Comparison of ENCODE assay signal across 9 cellular contexts in genomic region chr1:26694597-26695416, GRCh38. TPM values are rescaled to one million over a fixed set of nuclear protein-coding genes. Genes with fewer than 3 reads are reported as not detected.
DNase-seq lines count a peak whose midpoint lies in the region; ATAC-seq, FAIRE-seq and TF ChIP-seq lines count a peak whose summit lies in the region.
"Had no signal": no experiment of that assay in that cellular context is flagged by ENCODE, and none has a peak within 500 bp of the region (broad histone marks: within the 10 kb centered on the region; RNA-seq: fewer than 3 reads in every experiment).

No MANE protein-coding gene starts in this region.

- CTCF ChIA-PET in A549 (lab: Yijun Ruan, JAX) = interaction anchor here (0.8 to 6.9 kb wide), 3 partner anchors 10 to 94 kb away, joined by 3 to 51 read pairs (median 35); partner anchors contain the start of gene PIGV
- CTCF ChIA-PET in HepG2 (lab: Yijun Ruan, JAX; ENCODE audit: low intra/inter-chr PET ratio, low total read pairs) = no interaction called here

- no peak for TF ChIP-seq RAD21 in A549 (conservative IDR thresholded peaks at IDR 0.05 in 1 of 2, IDR thresholded peaks at IDR 0.05 in 1 of 2)
- no peak for TF ChIP-seq RAD21 in HepG2 (CRISPR knock-in tag; IDR thresholded peaks at IDR 0.05)

- H3K4me3 ChIP-seq in A549 (peak overlapping the region; percentile 91), HFF-Myc (replicated peaks; ENCODE audit: low read depth, low read length) (peak overlapping the region; percentile 73), HepG2 (replicated peaks in 1 of 3; ENCODE audit: insufficient read depth in 1 of 3, low read depth in 2 of 3, low read length in 3 of 3) (peak overlapping the region; percentile 58 to 91 (median 84)), transverse colon (peak overlapping the region; percentile 39 to 99 (median 91))

- H3K36me3 ChIP-seq in HepG2 (replicated peaks in 1 of 2; ENCODE audit: control insufficient read depth in 1 of 2, insufficient read depth in 2 of 2, low read length in 2 of 2) (no peaks in the 10 kb centered on the region), transverse colon (no peaks in the 10 kb centered on the region)

- in situ Hi-C loops in HepG2 (cut with HindIII; ENCODE audit: extremely low pct_ligation_motif_present, low pct_unique_long_range_greater_than_20kb) = loop anchor here (5.0 kb wide), 1 partner anchor 92 kb away; the partner anchor contains the start of gene PIGV
- in situ Hi-C loops in transverse colon (cut with MboI; ENCODE audit: low pct_ligation_motif_present in 1 of 4, low pct_unique_long_range_greater_than_20kb in 1 of 4, low sequenced_read_pairs in 3 of 4) = loop anchor here (10.0 to 25.0 kb wide), 2 partner anchors 90 to 92 kb away; partner anchors contain the start of gene PIGV (in 4 of the 4)

- ATAC-seq in A549 (no peak), HepG2 (no peak), HG02642 (IDR thresholded peaks at IDR 0.05; ENCODE audit: poor library complexity, unreplicated experiment) (no peak)
- no peak for ATAC-seq in activated naive CD8-positive, alpha-beta T cell treated with anti-CD3 and anti-CD28 coated beads, Interleukin-2, amount 10 ng/mL, durations not matched to agents 7 days and 5 days (ENCODE audit: low read depth)

- H3K9me3 Mint-ChIP-seq in activated naive CD8-positive, alpha-beta T cell treated with anti-CD3 and anti-CD28 coated beads, Interleukin-2, amount 10 ng/mL, durations not matched to agents 7 days and 5 days = no peaks in the 10 kb centered on the region

- intact Hi-C loops in HepG2 (cut with micrococcal nuclease; ENCODE audit: unreplicated experiment) = loop anchor here (5.0 kb wide), 2 partner anchors 92 to 93 kb away; partner anchors contain the start of gene PIGV
- intact Hi-C loops in transverse colon (cut with DNase I; ENCODE audit: low total_unique reads) = loop anchor here (5.0 kb wide), 1 partner anchor 92 kb away; the partner anchor contains the start of gene PIGV

- POLR2A ChIA-PET in A549 (lab: Yijun Ruan, JAX) = interaction anchor here (1.8 to 3.2 kb wide), 2 partner anchors 17 to 94 kb away, joined by 4 to 28 read pairs; partner anchors contain the start of gene PIGV
- POLR2A ChIA-PET in activated naive CD8-positive, alpha-beta T cell treated with anti-CD3 and anti-CD28 coated beads, Interleukin-2, amount 10 ng/mL, durations not matched to agents 7 days and 5 days (lab: Charles Lee) = interaction anchor here (4.4 to 15.0 kb wide), 2 partner anchors 17 to 92 kb away, joined by 26 to 357 read pairs; partner anchors contain the start of gene PIGV
- POLR2A ChIA-PET in HepG2 (lab: Yijun Ruan, JAX) = interaction anchor here (1.1 to 6.4 kb wide), 5 partner anchors 9 to 96 kb away, joined by 3 to 127 read pairs (median 17); partner anchors contain the start of gene PIGV

- no peak for DNase-seq in A549 (ENCODE audit: low read depth in 1 of 2, low spot score in 1 of 2)
- DNase-seq in HFF-Myc (ENCODE audit: extremely low read depth, low read depth) = no peak
- no peak for DNase-seq in activated naive CD8-positive, alpha-beta T cell treated with anti-CD3 and anti-CD28 coated beads, Interleukin-2, amount 10 ng/mL, durations not matched to agents 7 days and 5 days
- no peak for DNase-seq in HepG2 (ENCODE audit: low spot score)
- DNase-seq in transverse colon = peak; percentile 20
- no peak for DNase-seq in islet precursor cell
- no peak for DNase-seq in NK-92 treated with Interleukin-12 subunit alpha and Interleukin-12 subunit beta, amount 100 ng/mL, for 24 hours (lab: John Stamatoyannopoulos, UW)

- no peak for TF ChIP-seq EP300 in A549 (IDR thresholded peaks at IDR 0.05)
- no peak for TF ChIP-seq EP300 in HepG2 (IDR thresholded peaks at IDR 0.05; ENCODE audit: low read depth in 2 of 2, low read length in 2 of 2)
- no peak for TF ChIP-seq EP300 in HepG2 (CRISPR knock-in tag; IDR thresholded peaks at IDR 0.05; ENCODE audit: borderline replicate concordance)
- no peak for TF ChIP-seq EP300 in transverse colon (IDR thresholded peaks at IDR 0.05; ENCODE audit: low read depth)

- H3K9ac ChIP-seq in HepG2 (ENCODE audit: insufficient read depth, low read depth, low read length) = peak overlapping the region; percentile 83

- H3K79me2 ChIP-seq in HepG2 (ENCODE audit: insufficient read depth, low read length) = peaks cover 39% of the 10 kb centered on the region

- H3K36me3 Mint-ChIP-seq in activated naive CD8-positive, alpha-beta T cell treated with anti-CD3 and anti-CD28 coated beads, Interleukin-2, amount 10 ng/mL, durations not matched to agents 7 days and 5 days = peaks cover under 1% of the 10 kb centered on the region

- H3K27me3 ChIP-seq in HepG2 (ENCODE audit: control insufficient read depth in 1 of 2, insufficient read depth in 2 of 2, low read length in 2 of 2) = no peaks in the 10 kb centered on the region
- no peaks in the 10 kb centered on the region for H3K27me3 ChIP-seq in transverse colon

- FAIRE-seq in A549 (lab: Jason Lieb, UNC) (no peak), HepG2 (lab: Jason Lieb, UNC) (no peak)
- FAIRE-seq: islet of Langerhans had no signal

- H3K4me3 Mint-ChIP-seq in activated naive CD8-positive, alpha-beta T cell treated with anti-CD3 and anti-CD28 coated beads, Interleukin-2, amount 10 ng/mL, durations not matched to agents 7 days and 5 days = peak overlapping the region; percentile 90

- TF ChIP-seq CTCF in A549 (IDR thresholded peaks at IDR 0.05) (no peak), HFF-Myc (IDR thresholded peaks at IDR 0.05; ENCODE audit: low read depth, low read length, missing control alignments) (no peak), HepG2 (CRISPR knock-in tag; IDR thresholded peaks at IDR 0.05) (no peak), transverse colon (IDR thresholded peaks at IDR 0.05) (no peak)

- no peaks in the 10 kb centered on the region for H3K27me3 Mint-ChIP-seq in activated naive CD8-positive, alpha-beta T cell treated with anti-CD3 and anti-CD28 coated beads, Interleukin-2, amount 10 ng/mL, durations not matched to agents 7 days and 5 days

- H3K4me1 ChIP-seq in A549 (peaks cover 38% of the 10 kb centered on the region), HepG2 (ENCODE audit: insufficient read depth, low read length) (peaks cover 53% of the 10 kb centered on the region), transverse colon (peaks cover 28 to 56% (median 46%) of the 10 kb centered on the region in 4 donors)

- H4K20me1 ChIP-seq in HepG2 (ENCODE audit: insufficient read depth, low read length) = peaks cover 17% of the 10 kb centered on the region

- TF ChIP-seq POLR2A in A549 (IDR thresholded peaks at IDR 0.05; ENCODE audit: low read length) = no peak
- TF ChIP-seq POLR2A in HepG2 (IDR thresholded peaks at IDR 0.05; ENCODE audit: insufficient read depth in 1 of 2, low read depth in 2 of 2, low read length in 2 of 2) = no peak
- TF ChIP-seq POLR2A in transverse colon (IDR thresholded peaks at IDR 0.05) = no peak

- H3K4me2 ChIP-seq in A549 (peak overlapping the region; percentile 87), HepG2 (ENCODE audit: low read depth, low read length) (peak overlapping the region; percentile 88)

- TSS peak; percentile 63 for BruUV-seq in HepG2 (replicated peaks; lab: Mats Ljungman, UMichigan)

- peaks cover 20% of the 10 kb centered on the region for H3K4me1 Mint-ChIP-seq in activated naive CD8-positive, alpha-beta T cell treated with anti-CD3 and anti-CD28 coated beads, Interleukin-2, amount 10 ng/mL, durations not matched to agents 7 days and 5 days

- peak overlapping the region; percentile 100 for H3K27ac ChIP-seq in A549
- peak overlapping the region; percentile 98 for H3K27ac ChIP-seq in HepG2 (ENCODE audit: extremely low read length, insufficient read depth, low read length)
- peak overlapping the region; percentile 98 to 100 (median 100) for H3K27ac ChIP-seq in transverse colon

- peak overlapping the region; percentile 97 for H3K27ac Mint-ChIP-seq in activated naive CD8-positive, alpha-beta T cell treated with anti-CD3 and anti-CD28 coated beads, Interleukin-2, amount 10 ng/mL, durations not matched to agents 7 days and 5 days

- H3K9me3 ChIP-seq in A549 (no peaks in the 10 kb centered on the region), HepG2 (ENCODE audit: low read length) (no peaks in the 10 kb centered on the region), transverse colon (no peaks in the 10 kb centered on the region)

- no peak overlapping the region for H2AFZ ChIP-seq in HepG2 (ENCODE audit: low read length)

- 10% methylated on average over 19 of the region's 19 CpGs for WGBS in A549 (ENCODE audit: missing lambda C conversion rate)
- WGBS in HepG2 (ENCODE audit: low lambda C conversion rate) = 13% methylated on average over 12 of the region's 19 CpGs
- 9 to 43% methylated on average over 2 to 19 of the region's 19 CpGs for WGBS in transverse colon (ENCODE audit: low coverage in 1 of 2), 2 donors

RNA-seq across cellular contexts. Expression of gene ARID1A, which starts 1.0 kb away (rescaled TPM):
- polyA plus RNA-seq in A549 (2011; rRNA removed) (17.4 and 23.9 TPM in 2 replicates), A549 (2017; fragmentation: RNase III; extraction: RNeasy Plus Mini Kit Qiagen cat#74134 plus additional on column Dnase treatment) (21.4 to 24.1 TPM (median 22.4 TPM) in 3 replicates), HepG2 (2011; rRNA removed) (12.3 and 15.9 TPM in 2 replicates)
- 29.6 and 37.4 TPM in 2 replicates for polyA plus RNA-seq in A549 (2012; cell fraction: cytosol; rRNA removed)
- polyA plus RNA-seq in A549 (2012; cell fraction: nucleus; rRNA removed) = 71.0 and 103 TPM in 2 replicates
- polyA minus RNA-seq in A549 (2011; rRNA and poly(A)+ RNA removed) = 40.8 and 48.3 TPM in 2 replicates
- total RNA-seq in activated naive CD8-positive, alpha-beta T cell treated with anti-CD3 and anti-CD28 coated beads, Interleukin-2, amount 10 ng/mL, durations not matched to agents 7 days and 5 days = 100 to 1,000 TPM; 118 to 124 TPM
- total RNA-seq in HepG2 (2016; rRNA removed; fragmentation: Illumina TruSeq; extraction: Trizol) (11.9 and 18.4 TPM in 2 replicates), transverse colon (10 to 100 TPM; 43.4 to 72.0 (median 53.1) TPM)
- total RNA-seq in HepG2 (2016; cell fraction: cytosol; rRNA removed; fragmentation: Illumina TruSeq; extraction: Trizol; ENCODE audit: low read depth) = 4.1 and 5.0 TPM in 2 replicates
- 10.4 and 13.8 TPM in 2 replicates for total RNA-seq in HepG2 (2016; cell fraction: insoluble cytoplasmic fraction; rRNA removed; fragmentation: Illumina TruSeq; extraction: Trizol)
- total RNA-seq in HepG2 (2016; cell fraction: membrane; rRNA removed; fragmentation: Illumina TruSeq; extraction: Trizol) = 10.6 and 11.3 TPM in 2 replicates
- total RNA-seq in HepG2 (2016; cell fraction: nucleus; rRNA removed; fragmentation: Illumina TruSeq; extraction: Trizol) = 20.9 and 30.6 TPM in 2 replicates
- 6.7 and 7.1 TPM in 2 replicates for polyA plus RNA-seq in HepG2 (2011; cell fraction: cytosol; rRNA removed)
- polyA plus RNA-seq in HepG2 (2011; cell fraction: nucleus; rRNA removed) = 34.6 and 44.4 TPM in 2 replicates
- 22.4 and 26.3 TPM in 2 replicates for polyA plus RNA-seq in HepG2 (2012)
- polyA plus RNA-seq in HepG2 (2016; cell fraction: cytosol; fragmentation: Illumina TruSeq; extraction: Trizol; ENCODE audit: low read depth) = 0.76 and 0.82 TPM in 2 replicates
- 19.7 and 29.5 TPM in 2 replicates for polyA plus RNA-seq in HepG2 (2016; cell fraction: insoluble cytoplasmic fraction; fragmentation: Illumina TruSeq; extraction: Trizol; ENCODE audit: low read depth)
- 1.7 and 2.3 TPM in 2 replicates for polyA plus RNA-seq in HepG2 (2016; cell fraction: membrane; fragmentation: Illumina TruSeq; extraction: Trizol; ENCODE audit: low read depth)
- 63.3 and 66.4 TPM in 2 replicates for polyA plus RNA-seq in HepG2 (2016; cell fraction: nucleus; fragmentation: Illumina TruSeq; extraction: Trizol; ENCODE audit: insufficient read depth, low read depth)
- polyA minus RNA-seq in HepG2 (2011; rRNA and poly(A)+ RNA removed; ENCODE audit: low replicate concordance) = 17.9 and 25.6 TPM in 2 replicates
- 22.4 and 28.0 TPM in 2 replicates for polyA minus RNA-seq in HepG2 (2011; cell fraction: cytosol; rRNA and poly(A)+ RNA removed)
- polyA minus RNA-seq in HepG2 (2011; cell fraction: nucleus; rRNA and poly(A)+ RNA removed) = 25.2 and 31.6 TPM in 2 replicates

Comparison
In these comparisons a context has a peak if more than half of its experiments do, and no peak if none do; other contexts are left out.
1. Of the 38 proteins assayed by ChIP-seq in both HepG2 and A549: peak only in HepG2: CHD4 and KDM5A; only in A549: HDAC2 and KDM1A; in both: none; in neither: 34.